In the genomic region with DNA sequence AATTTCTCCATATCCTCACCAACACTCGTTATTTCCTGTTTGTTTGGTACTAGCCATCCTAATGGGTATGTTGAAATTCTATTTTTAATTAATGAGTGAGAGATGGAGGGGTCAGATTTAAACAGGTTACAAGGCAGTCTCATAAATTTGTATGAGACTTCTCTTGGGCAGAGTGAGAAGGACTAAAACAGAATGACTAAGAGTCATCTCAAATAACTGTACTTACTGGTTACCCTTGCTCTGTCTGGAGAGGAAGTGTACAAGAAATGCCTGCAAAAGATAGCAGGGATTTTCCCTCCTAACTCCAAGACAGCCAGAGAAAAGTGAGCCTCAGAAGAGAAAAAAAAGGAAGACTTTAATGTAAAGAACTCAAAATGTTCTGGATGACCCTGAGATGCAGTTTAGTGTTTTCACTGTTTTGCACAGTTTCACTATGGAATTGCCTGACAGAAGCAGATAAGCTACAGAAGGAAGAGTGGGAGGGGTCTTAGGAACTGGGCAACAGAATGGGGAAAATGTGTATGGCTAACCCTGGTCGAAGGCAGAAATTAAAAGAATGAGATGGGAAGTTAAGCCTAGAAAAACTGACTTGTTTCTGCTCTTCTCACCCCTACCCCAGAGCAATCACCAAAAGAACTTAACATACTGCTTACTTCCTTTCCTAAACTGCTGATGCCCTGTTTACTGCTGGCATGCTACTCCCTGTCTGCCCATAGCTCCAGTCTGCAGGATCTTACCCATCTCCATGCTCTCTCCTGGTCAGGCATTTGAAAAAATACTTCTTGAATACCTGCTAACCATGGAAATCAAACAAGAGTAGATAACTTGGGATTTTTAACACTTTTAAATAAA, we compare ENCODE assay signal across 18 cellular contexts.
DNase-seq lines count a peak whose midpoint lies in the region; ATAC-seq and TF ChIP-seq lines count a peak whose summit lies in the region.
"Had no signal": no experiment of that assay in that cellular context is flagged by ENCODE, and none has a peak within 500 bp of the region (broad histone marks: within the 10 kb centered on the region; RNA-seq: fewer than 3 reads in every experiment).

No MANE protein-coding gene starts in this region.

- ATAC-seq in GM21447 (IDR thresholded peaks at IDR 0.05; ENCODE audit: unreplicated experiment) (peak; percentile 18), PC-3 (peak; percentile 40; the same call in 1 of the 2 replicates), HG03565 (IDR thresholded peaks at IDR 0.05; ENCODE audit: unreplicated experiment) (no peak)
- ATAC-seq: activated CD4-positive, alpha-beta T cell treated with anti-CD3 and anti-CD28 coated beads for 36 hours; activated T-helper 17 cell treated with anti-CD3 and anti-CD28 coated beads, Interleukin-2, amount 50 U/mL, for 72 hours; stimulated activated naive CD8-positive, alpha-beta T cell treated with anti-CD3 and anti-CD28 coated beads, Interleukin-15, amount 100 ng/mL, for 72 hours had no signal

- no peaks in the 10 kb centered on the region for H3F3A ChIP-seq in PC-3 (ENCODE audit: low read length, unreplicated experiment)

- H3K4me1 ChIP-seq in PC-3 (ENCODE audit: insufficient read depth, low read length) = peaks cover 20% of the 10 kb centered on the region
- H3K4me1 ChIP-seq: breast epithelium had no signal

- no peak overlapping the region for H3K9ac ChIP-seq in PC-3 (ENCODE audit: low read length)

- no peaks in the 10 kb centered on the region for H3K36me3 ChIP-seq in PC-3 (ENCODE audit: low read depth, low read length)
- H3K36me3 ChIP-seq: breast epithelium, pancreas, SJSA1 had no signal

- no TSS peak for BruUV-seq in PC-3 (replicated peaks; lab: Mats Ljungman, UMichigan)

- peak; percentile 30 for DNase-seq in Ammon's horn (ENCODE audit: low spot score)
- peak; percentile 34 for DNase-seq in PC-3
- peak; percentile 17 for DNase-seq in glomerular visceral epithelial cell (ENCODE audit: extremely low spot score)
- DNase-seq in SIG-M5 (lab: John Stamatoyannopoulos, UW) = no peak
- no peak for DNase-seq in NCI-H1092 treated with DMSO at 0.1 percent for 48 hours (lab: John Stamatoyannopoulos, UW)
- no peak for DNase-seq in stimulated activated CD4-positive, alpha-beta T cell treated with anti-CD3 and anti-CD28 coated beads, Interleukin-4, amount 100 ng/mL, for 1 hour
- DNase-seq: ACHN; activated CD4-positive, alpha-beta T cell treated with anti-CD3 and anti-CD28 coated beads for 36 hours; DMS153; left cardiac atrium; NCI-H2171 treated with DMSO at 0.1 percent for 48 hours; pancreas; stimulated activated naive CD8-positive, alpha-beta T cell treated with anti-CD3 and anti-CD28 coated beads, Interleukin-15, amount 100 ng/mL, for 72 hours had no signal

- POLR2A ChIA-PET in PC-3 (lab: Charles Lee; ENCODE audit: unreplicated experiment) = no interaction called here

- H3K9me3 ChIP-seq in PC-3 (ENCODE audit: low read length) = no peaks in the 10 kb centered on the region
- H3K9me3 ChIP-seq: breast epithelium, pancreas, SJSA1 had no signal

- H3K79me2 ChIP-seq in PC-3 (ENCODE audit: low read length) = no peaks in the 10 kb centered on the region

- H3K4me2 ChIP-seq in PC-3 (ENCODE audit: low read length) = no peak overlapping the region

- TF ChIP-seq CTCF in PC-3 (conservative IDR thresholded peaks at IDR 0.05; ENCODE audit: low read depth, low read length) = no peak

- no peak overlapping the region for H3K4me3 ChIP-seq in PC-3 (ENCODE audit: low read length)
- H3K4me3 ChIP-seq: breast epithelium, pancreas, SJSA1 had no signal

- H3K9me2 ChIP-seq in PC-3 (replicated peaks; ENCODE audit: low read length) = no peaks in the 10 kb centered on the region

- CTCF ChIA-PET in PC-3 (lab: Charles Lee) = no interaction called here

- no peaks in the 10 kb centered on the region for H3K27me3 ChIP-seq in PC-3 (ENCODE audit: low read length)
- H3K27me3 ChIP-seq: breast epithelium, pancreas, SJSA1 had no signal

- H3K27ac ChIP-seq in PC-3 (ENCODE audit: low read length) = no peak overlapping the region
- H3K27ac ChIP-seq: breast epithelium, pancreas, SJSA1 had no signal

- no peaks in the 10 kb centered on the region for H4K20me1 ChIP-seq in PC-3 (ENCODE audit: low read length)

- intact Hi-C loops in PC-3 (cut with micrococcal nuclease) = no loop called here

- H2AFZ ChIP-seq in PC-3 (ENCODE audit: low read length) = peak overlapping the region; percentile 15; the same call in 1 of the 2 replicates

Comparison
In these comparisons a context has a peak if more than half of its experiments do, and no peak if none do; other contexts are left out.
1. DNase-seq: peak in Ammon's horn (single experiment), PC-3 (single experiment) and glomerular visceral epithelial cell (single experiment); none in SIG-M5 (single experiment), NCI-H1092 treated with DMSO at 0.1 percent for 48 hours (single experiment) and stimulated activated CD4-positive, alpha-beta T cell treated with anti-CD3 and anti-CD28 coated beads, Interleukin-4, amount 100 ng/mL, for 1 hour (single experiment).